Comparison of ENCODE assay signal across 1 cellular context in genomic region chr15:73965094-73965729, GRCh38.
TF ChIP-seq lines count a peak whose summit lies in the region.

No MANE protein-coding gene starts in this region.

TF ChIP-seq in IMR-90, 13 proteins besides CTCF, POLR2A, EP300 and RAD21 (continued from another document):
- TF ChIP-seq USF2 (IDR thresholded peaks at IDR 0.05; ENCODE audit: low read depth, low read length) (no peak), RFX5 (IDR thresholded peaks at IDR 0.05; ENCODE audit: low read depth, low read length) (no peak), RCOR1 (IDR thresholded peaks at IDR 0.05; ENCODE audit: insufficient replicate concordance, low read length) (no peak), MXI1 (IDR thresholded peaks at IDR 0.05; ENCODE audit: borderline replicate concordance, low read depth, low read length) (no peak), CHD1 (IDR thresholded peaks at IDR 0.05; ENCODE audit: low read depth, low read length) (no peak), MAFK (IDR thresholded peaks at IDR 0.05; ENCODE audit: low read depth, low read length) (no peak), NFE2L2 (IDR thresholded peaks at IDR 0.05; ENCODE audit: low read depth, low read length) (no peak), MAZ (IDR thresholded peaks at IDR 0.05; ENCODE audit: borderline replicate concordance, low read depth, low read length) (no peak), BHLHE40 (IDR thresholded peaks at IDR 0.05; ENCODE audit: low read depth, low read length) (no peak), ELK1 (IDR thresholded peaks at IDR 0.05; ENCODE audit: borderline replicate concordance, low read depth, low read length) (no peak)
